Comparison of ENCODE assay signal across 21 cellular contexts in the genomic region with DNA sequence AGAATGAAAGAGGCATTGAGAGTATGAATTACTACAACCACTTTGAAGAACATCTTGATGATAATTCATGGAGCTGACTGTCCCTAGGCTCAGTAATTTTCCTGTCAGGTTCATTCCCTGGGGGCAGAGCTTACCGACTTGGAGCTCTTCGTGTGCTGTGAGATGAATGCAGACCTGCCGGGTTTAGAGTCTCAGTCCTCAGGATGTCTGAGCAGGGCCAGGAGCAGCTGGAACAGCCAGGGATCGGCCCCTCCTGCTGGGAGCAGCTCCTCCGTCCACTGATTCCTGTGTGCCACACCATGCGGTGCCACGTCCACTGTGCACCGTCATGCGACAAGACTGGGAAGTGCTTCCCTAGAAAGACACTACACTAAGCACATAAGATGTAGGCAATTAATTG.
DNase-seq lines count a peak whose midpoint lies in the region; ATAC-seq, FAIRE-seq and TF ChIP-seq lines count a peak whose summit lies in the region.
"Had no signal": no experiment of that assay in that cellular context is flagged by ENCODE, and none has a peak within 500 bp of the region (broad histone marks: within the 10 kb centered on the region; RNA-seq: fewer than 3 reads in every experiment).

No MANE protein-coding gene starts in this region.

- no peak overlapping the region for H3K4me3 Mint-ChIP-seq in GM23338
- H3K4me3 Mint-ChIP-seq: CD14-positive monocyte had no signal

- TF ChIP-seq POLR2A in GM18505 (IDR thresholded peaks at IDR 0.05; ENCODE audit: borderline replicate concordance, extremely low read depth, insufficient read depth, insufficient read length), result no peak

- H3K27ac Mint-ChIP-seq in GM23338, result no peak overlapping the region
- H3K27ac Mint-ChIP-seq: CD14-positive monocyte had no signal

- no peaks in the 10 kb centered on the region for H3K36me3 Mint-ChIP-seq in GM23338 (ENCODE audit: low read depth)
- H3K36me3 Mint-ChIP-seq: CD14-positive monocyte; CD4-positive, alpha-beta memory T cell had no signal

- no peak for TF ChIP-seq EP300 in neural cell (conservative IDR thresholded peaks at IDR 0.05; ENCODE audit: poor library complexity, severe bottlenecking)

- H3K79me2 ChIP-seq in GM23338 (replicated peaks; ENCODE audit: insufficient read depth), result no peaks in the 10 kb centered on the region
- H3K79me2 ChIP-seq in neural cell (replicated peaks; ENCODE audit: insufficient read depth, low read length), result no peaks in the 10 kb centered on the region

- peak overlapping the region in 6 of 11 experiments; percentile 13 to 86 (median 69); a peak in 6 of 22 replicates for H3K9ac ChIP-seq in BLaER1 treated with 17β-estradiol and CSF1 and Interleukin-3, amounts not matched to agents 10 nM and 100 nM
- no peak overlapping the region for H3K9ac ChIP-seq in neural cell (ENCODE audit: low read length)

- H3F3A ChIP-seq in GM23338 (replicated peaks; ENCODE audit: low read depth) (no peaks in the 10 kb centered on the region), neural cell (ENCODE audit: insufficient read depth, low read length, poor library complexity, severe bottlenecking) (no peaks in the 10 kb centered on the region)

- H3K4me1 ChIP-seq in BLaER1 treated with 17β-estradiol and CSF1 and Interleukin-3, amounts not matched to agents 10 nM and 100 nM, result peaks cover 40 to 85% (median 70%) of the 10 kb centered on the region in 10 experiments
- H3K4me1 ChIP-seq in GM23338 (ENCODE audit: insufficient read depth), result no peaks in the 10 kb centered on the region
- H3K4me1 ChIP-seq: HAP-1 had no signal

- no peak for DNase-seq in GM23338 (ENCODE audit: low spot score)
- no peak for DNase-seq in bronchial epithelial cell (ENCODE audit: low read depth)
- DNase-seq in DMS 273 treated with DMSO at 0.1 percent for 48 hours (lab: John Stamatoyannopoulos, UW), result no peak
- no peak for DNase-seq in stimulated activated CD4-positive, alpha-beta T cell treated with anti-CD3 and anti-CD28 coated beads, Interleukin-4, amount 100 ng/mL, for 1 hour
- DNase-seq: ACHN; BE2C; CD4-positive, alpha-beta memory T cell; DMS53; DND-41; EL; Karpas-422 had no signal

- H3K27me3 ChIP-seq in BLaER1 treated with 17β-estradiol and CSF1 and Interleukin-3, amounts not matched to agents 10 nM and 100 nM, result no peaks in the 10 kb centered on the region
- H3K27me3 ChIP-seq in GM23338 (ENCODE audit: insufficient read depth) (no peaks in the 10 kb centered on the region), bronchial epithelial cell (ENCODE audit: control insufficient read depth, insufficient read depth, low read length) (no peaks in the 10 kb centered on the region), neural cell (ENCODE audit: insufficient read depth, low read depth, low read length) (no peaks in the 10 kb centered on the region)
- H3K27me3 ChIP-seq: BE2C had no signal

- H3K27me3 Mint-ChIP-seq in GM23338 (ENCODE audit: insufficient read depth, low read depth, poor library complexity), result peaks cover 3% of the 10 kb centered on the region
- H3K27me3 Mint-ChIP-seq: CD4-positive, alpha-beta memory T cell had no signal

- H3K4me3 ChIP-seq in BLaER1 treated with 17β-estradiol and CSF1 and Interleukin-3, amounts not matched to agents 10 nM and 100 nM, result no peak overlapping the region
- no peak overlapping the region for H3K4me3 ChIP-seq in GM23338
- no peak overlapping the region for H3K4me3 ChIP-seq in bronchial epithelial cell (ENCODE audit: low read depth, low read length)
- H3K4me3 ChIP-seq in neural cell (ENCODE audit: low read length), result peak overlapping the region; percentile 3
- H3K4me3 ChIP-seq: HAP-1, K562 had no signal

- no peak for TF ChIP-seq RAD21 in neural cell (conservative IDR thresholded peaks at IDR 0.05)

- peaks cover 5 to 35% (median 26%) of the 10 kb centered on the region in 11 experiments; a peak in 18 of 22 replicates for H3K9me3 ChIP-seq in BLaER1 treated with 17β-estradiol and CSF1 and Interleukin-3, amounts not matched to agents 10 nM and 100 nM (replicated peaks in 1 of 11)
- no peaks in the 10 kb centered on the region for H3K9me3 ChIP-seq in neural cell (ENCODE audit: low read length)
- H3K9me3 ChIP-seq: BE2C, HAP-1 had no signal

- peak overlapping the region; percentile 43; the same call in 1 of the 2 replicates for H2AFZ ChIP-seq in GM23338
- no peak overlapping the region for H2AFZ ChIP-seq in neural cell (ENCODE audit: low read depth, low read length)

- H3K9me3 Mint-ChIP-seq in GM23338, result peaks cover 2% of the 10 kb centered on the region; the same call in 2 of the 3 replicates
- H3K9me3 Mint-ChIP-seq: CD4-positive, alpha-beta memory T cell had no signal

- peak; percentile 32 for FAIRE-seq in bronchial epithelial cell (lab: Jason Lieb, UNC)
- FAIRE-seq: G401.6, GM12892, K562 had no signal

- ATAC-seq in GM23338, result no peak
- no peak for ATAC-seq in GM19463 (IDR thresholded peaks at IDR 0.05; ENCODE audit: unreplicated experiment)
- ATAC-seq in GM18505 (IDR thresholded peaks at IDR 0.05; ENCODE audit: unreplicated experiment), result no peak
- ATAC-seq: K562 had no signal

- no peaks in the 10 kb centered on the region; a peak in 1 of 22 replicates for H3K36me3 ChIP-seq in BLaER1 treated with 17β-estradiol and CSF1 and Interleukin-3, amounts not matched to agents 10 nM and 100 nM
- H3K36me3 ChIP-seq in GM23338 (ENCODE audit: insufficient read depth), result no peaks in the 10 kb centered on the region
- no peaks in the 10 kb centered on the region for H3K36me3 ChIP-seq in bronchial epithelial cell (ENCODE audit: control insufficient read depth, insufficient read depth, low read length)
- H3K36me3 ChIP-seq in neural cell (ENCODE audit: insufficient read depth, low read length), result no peaks in the 10 kb centered on the region
- H3K36me3 ChIP-seq: BE2C, HAP-1 had no signal

- no peaks in the 10 kb centered on the region; the same call in 2 of the 3 replicates for H3K4me1 Mint-ChIP-seq in GM23338

- TF ChIP-seq CTCF in GM23338 (conservative IDR thresholded peaks at IDR 0.05; ENCODE audit: low read depth in 2 of 2) (no peak), bronchial epithelial cell (IDR thresholded peaks at IDR 0.05; ENCODE audit: insufficient read depth, low read length, severe bottlenecking) (no peak), neural cell (IDR thresholded peaks at IDR 0.05; ENCODE audit: poor library complexity, severe bottlenecking) (no peak)

- no peaks in the 10 kb centered on the region for H4K20me1 ChIP-seq in BLaER1 treated with 17β-estradiol and CSF1 and Interleukin-3, amounts not matched to agents 10 nM and 100 nM
- no peaks in the 10 kb centered on the region for H4K20me1 ChIP-seq in GM23338 (replicated peaks; ENCODE audit: insufficient read depth)
- no peaks in the 10 kb centered on the region for H4K20me1 ChIP-seq in neural cell (ENCODE audit: insufficient read depth)

- peak overlapping the region in 9 of 11 experiments; percentile 61 to 89 (median 76); a peak in 18 of 22 replicates for H3K4me2 ChIP-seq in BLaER1 treated with 17β-estradiol and CSF1 and Interleukin-3, amounts not matched to agents 10 nM and 100 nM
- H3K4me2 ChIP-seq in GM23338, result no peak overlapping the region
- no peak overlapping the region for H3K4me2 ChIP-seq in neural cell (ENCODE audit: low read length)

- H3K9me2 ChIP-seq in GM23338 (ENCODE audit: insufficient read depth) (no peaks in the 10 kb centered on the region), neural cell (ENCODE audit: insufficient read depth, low read length) (no peaks in the 10 kb centered on the region)

- H3K27ac ChIP-seq in BLaER1 treated with 17β-estradiol and CSF1 and Interleukin-3, amounts not matched to agents 10 nM and 100 nM, result peak overlapping the region in 8 of 11 experiments; percentile 84 to 99 (median 96); a peak in 16 of 22 replicates
- H3K27ac ChIP-seq in GM23338 (ENCODE audit: low read depth) (no peak overlapping the region), neural cell (ENCODE audit: low read length) (no peak overlapping the region)
- H3K27ac ChIP-seq: HL-60 had no signal

TF ChIP-seq in neural cell, 6 proteins besides CTCF, POLR2A, EP300 and RAD21:
- TF ChIP-seq TAF1 (IDR thresholded peaks at IDR 0.05; ENCODE audit: low read depth), result no peak
- TF ChIP-seq MXI1 (conservative IDR thresholded peaks at IDR 0.05; ENCODE audit: poor library complexity, severe bottlenecking), result no peak
- TF ChIP-seq EZH2 (IDR thresholded peaks at IDR 0.05; ENCODE audit: borderline replicate concordance, insufficient read depth, low read length, poor library complexity, severe bottlenecking), result no peak
- TF ChIP-seq POLR2AphosphoS5 (IDR thresholded peaks at IDR 0.05), result no peak
- TF ChIP-seq SMC3 (conservative IDR thresholded peaks at IDR 0.05; ENCODE audit: poor library complexity), result no peak
- TF ChIP-seq, protein P1, sequence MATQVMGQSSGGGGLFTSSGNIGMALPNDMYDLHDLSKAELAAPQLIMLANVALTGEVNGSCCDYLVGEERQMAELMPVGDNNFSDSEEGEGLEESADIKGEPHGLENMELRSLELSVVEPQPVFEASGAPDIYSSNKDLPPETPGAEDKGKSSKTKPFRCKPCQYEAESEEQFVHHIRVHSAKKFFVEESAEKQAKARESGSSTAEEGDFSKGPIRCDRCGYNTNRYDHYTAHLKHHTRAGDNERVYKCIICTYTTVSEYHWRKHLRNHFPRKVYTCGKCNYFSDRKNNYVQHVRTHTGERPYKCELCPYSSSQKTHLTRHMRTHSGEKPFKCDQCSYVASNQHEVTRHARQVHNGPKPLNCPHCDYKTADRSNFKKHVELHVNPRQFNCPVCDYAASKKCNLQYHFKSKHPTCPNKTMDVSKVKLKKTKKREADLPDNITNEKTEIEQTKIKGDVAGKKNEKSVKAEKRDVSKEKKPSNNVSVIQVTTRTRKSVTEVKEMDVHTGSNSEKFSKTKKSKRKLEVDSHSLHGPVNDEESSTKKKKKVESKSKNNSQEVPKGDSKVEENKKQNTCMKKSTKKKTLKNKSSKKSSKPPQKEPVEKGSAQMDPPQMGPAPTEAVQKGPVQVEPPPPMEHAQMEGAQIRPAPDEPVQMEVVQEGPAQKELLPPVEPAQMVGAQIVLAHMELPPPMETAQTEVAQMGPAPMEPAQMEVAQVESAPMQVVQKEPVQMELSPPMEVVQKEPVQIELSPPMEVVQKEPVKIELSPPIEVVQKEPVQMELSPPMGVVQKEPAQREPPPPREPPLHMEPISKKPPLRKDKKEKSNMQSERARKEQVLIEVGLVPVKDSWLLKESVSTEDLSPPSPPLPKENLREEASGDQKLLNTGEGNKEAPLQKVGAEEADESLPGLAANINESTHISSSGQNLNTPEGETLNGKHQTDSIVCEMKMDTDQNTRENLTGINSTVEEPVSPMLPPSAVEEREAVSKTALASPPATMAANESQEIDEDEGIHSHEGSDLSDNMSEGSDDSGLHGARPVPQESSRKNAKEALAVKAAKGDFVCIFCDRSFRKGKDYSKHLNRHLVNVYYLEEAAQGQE (IDR thresholded peaks at IDR 0.05; ENCODE audit: borderline replicate concordance), result no peak

Comparison
In these comparisons a context has a peak if more than half of its experiments do, and no peak if none do; other contexts are left out.
1. H3K27ac ChIP-seq: peak in BLaER1 treated with 17β-estradiol and CSF1 and Interleukin-3, amounts not matched to agents 10 nM and 100 nM (8 of 11); none in GM23338 (single experiment) and neural cell (single experiment).
2. H3K4me2 ChIP-seq: peak in BLaER1 treated with 17β-estradiol and CSF1 and Interleukin-3, amounts not matched to agents 10 nM and 100 nM (9 of 11); none in GM23338 (single experiment) and neural cell (single experiment).